15 cellular contexts compared by ENCODE assay signal in genomic region chr6:111745186-111745585, GRCh38.
DNase-seq lines count a peak whose midpoint lies in the region; ATAC-seq lines count a peak whose summit lies in the region.
"Had no signal": no experiment of that assay in that cellular context is flagged by ENCODE, and none has a peak within 500 bp of the region (broad histone marks: within the 10 kb centered on the region; RNA-seq: fewer than 3 reads in every experiment).

No MANE protein-coding gene starts in this region.

- peaks cover 92% of the 10 kb centered on the region for H3K4me1 Mint-ChIP-seq in activated T-cell treated with anti-CD3 and anti-CD28 coated beads, Interleukin-2, amount 50 U/mL, for 24 hours (ENCODE audit: low read depth)
- peaks cover 93% of the 10 kb centered on the region for H3K4me1 Mint-ChIP-seq in activated T-cell treated with anti-CD3 and anti-CD28 coated beads, Interleukin-2, amount 50 U/mL, for 4 hours (ENCODE audit: low read depth)

- H3K27me3 Mint-ChIP-seq in activated T-cell treated with anti-CD3 and anti-CD28 coated beads, Interleukin-2, amount 50 U/mL, for 24 hours = no peaks in the 10 kb centered on the region
- H3K27me3 Mint-ChIP-seq in activated T-cell treated with anti-CD3 and anti-CD28 coated beads, Interleukin-2, amount 50 U/mL, for 4 hours (ENCODE audit: low read depth) = no peaks in the 10 kb centered on the region

- no peak for ATAC-seq in activated T-cell treated with anti-CD3 and anti-CD28 coated beads, Interleukin-2, amount 50 U/mL, for 4 hours
- ATAC-seq in GM19397 (IDR thresholded peaks at IDR 0.05; ENCODE audit: unreplicated experiment) (no peak), GM21786 (IDR thresholded peaks at IDR 0.05; ENCODE audit: unreplicated experiment) (no peak)

- peak overlapping the region; percentile 82 for H3K27ac Mint-ChIP-seq in activated T-cell treated with anti-CD3 and anti-CD28 coated beads, Interleukin-2, amount 50 U/mL, for 24 hours

- H3K9me3 Mint-ChIP-seq in activated T-cell treated with anti-CD3 and anti-CD28 coated beads, Interleukin-2, amount 50 U/mL, for 24 hours = no peaks in the 10 kb centered on the region
- H3K9me3 Mint-ChIP-seq in activated T-cell treated with anti-CD3 and anti-CD28 coated beads, Interleukin-2, amount 50 U/mL, for 4 hours = no peaks in the 10 kb centered on the region

- DNase-seq in activated T-cell treated with anti-CD3 and anti-CD28 coated beads, Interleukin-2, amount 50 U/mL, for 24 hours = no peak
- no peak for DNase-seq in activated T-cell treated with anti-CD3 and anti-CD28 coated beads, Interleukin-2, amount 50 U/mL, for 4 hours
- DNase-seq in LHCN-M2 (ENCODE audit: low read depth) (peak; percentile 36), fibroblast of peridontal ligament (ENCODE audit: extremely low read depth) (peak; percentile 44), renal cortical epithelial cell (ENCODE audit: low read depth) (peak; percentile 18), MV-4-11 (lab: John Stamatoyannopoulos, UW) (no peak)
- DNase-seq: erythroblast; head of caudate nucleus; islet precursor cell; NCI-H1092; NCI-H748 treated with DMSO at 0.1 percent for 48 hours; stimulated activated naive CD4-positive, alpha-beta T cell; WERI-Rb-1 had no signal

- H3K36me3 Mint-ChIP-seq in activated T-cell treated with anti-CD3 and anti-CD28 coated beads, Interleukin-2, amount 50 U/mL, for 24 hours (ENCODE audit: low read depth) = peaks cover 97% of the 10 kb centered on the region
- H3K36me3 Mint-ChIP-seq in activated T-cell treated with anti-CD3 and anti-CD28 coated beads, Interleukin-2, amount 50 U/mL, for 4 hours (ENCODE audit: insufficient read depth) = peaks cover 66% of the 10 kb centered on the region

- H3K4me3 Mint-ChIP-seq in activated T-cell treated with anti-CD3 and anti-CD28 coated beads, Interleukin-2, amount 50 U/mL, for 24 hours = no peak overlapping the region
- H3K4me3 Mint-ChIP-seq in activated T-cell treated with anti-CD3 and anti-CD28 coated beads, Interleukin-2, amount 50 U/mL, for 4 hours = no peak overlapping the region

Comparison
In these comparisons a context has a peak if more than half of its experiments do, and no peak if none do; other contexts are left out.
1. DNase-seq: peak in LHCN-M2 (single experiment), fibroblast of peridontal ligament (single experiment) and renal cortical epithelial cell (single experiment); none in activated T-cell treated with anti-CD3 and anti-CD28 coated beads, Interleukin-2, amount 50 U/mL, for 24 hours (single experiment), activated T-cell treated with anti-CD3 and anti-CD28 coated beads, Interleukin-2, amount 50 U/mL, for 4 hours (single experiment) and MV-4-11 (single experiment).